ENCODE assay signal across 36 cellular contexts in genomic region chr15:73296621-73297353, GRCh38.
"Had no signal": no experiment of that assay in that cellular context is flagged by ENCODE, and none has a peak within 500 bp of the region (broad histone marks: within the 10 kb centered on the region; RNA-seq: fewer than 3 reads in every experiment).

No MANE protein-coding gene starts in this region.

- H3K27me3 ChIP-seq: breast epithelium, gastrocnemius medialis, pancreas, vagina had no signal

- H3K27ac Mint-ChIP-seq: activated T-cell treated with anti-CD3 and anti-CD28 coated beads, Interleukin-2, amount 50 U/mL, for 24 hours; dendritic cell treated with granulocyte-macrophage colony-stimulating factor and Interleukin-4, amounts not matched to agents 40 ng/mL and 50 ng/mL, for 4 days; immature natural killer cell; memory B cell; naive thymus-derived CD8-positive, alpha-beta T cell; stimulated activated memory B cell treated with anti-CD40 and anti-IgM and Interleukin-4, amounts not matched to agents 10 μg/mL and 1 μg/mL and 100 μg/mL, for 72 hours; T-cell; type B pancreatic cell had no signal

- ATAC-seq: activated CD4-positive, CD25-positive, alpha-beta regulatory T cell treated with anti-CD3 and anti-CD28 coated beads, Interleukin-2, amount 50 U/mL, for 24 hours; activated T-helper 17 cell treated with anti-CD3 and anti-CD28 coated beads, Interleukin-2, amount 50 U/mL, for 72 hours; gastrocnemius medialis; left colon; naive thymus-derived CD8-positive, alpha-beta T cell; pancreas; sciatic nerve; stimulated activated memory B cell treated with anti-CD40 and anti-IgM and Interleukin-4, amounts not matched to agents 10 μg/mL and 1 μg/mL and 100 μg/mL, for 72 hours; stimulated activated naive CD8-positive, alpha-beta T cell treated with anti-CD3 and anti-CD28 coated beads, Interleukin-15, amount 100 ng/mL, for 72 hours; T-cell had no signal

- H3K9me3 ChIP-seq: breast epithelium, gastrocnemius medialis, pancreas, prostate gland, vagina had no signal

- DNase-seq: activated CD4-positive, alpha-beta T cell treated with anti-CD3 and anti-CD28 coated beads for 48 hours; activated CD4-positive, alpha-beta T cell treated with anti-CD3 and anti-CD28 coated beads, Interleukin-2, amount 50 U/mL, for 48 hours; activated CD8-positive, alpha-beta memory T cell treated with anti-CD3 and anti-CD28 coated beads, Interleukin-2, amount 50 U/mL, for 4 hours; activated gamma-delta T cell treated with Interleukin-2 at 50 U/mL for 16 hours; activated naive CD4-positive, alpha-beta T cell treated with anti-CD3 and anti-CD28 coated beads, Interleukin-2, amount 50 U/mL, for 16 hours; activated T-cell treated with anti-CD3 and anti-CD28 coated beads, Interleukin-2, amount 50 U/mL, for 24 hours; amygdala; gastrocnemius medialis; hypothalamus; immature natural killer cell; kidney; left colon; naive thymus-derived CD8-positive, alpha-beta T cell; nucleus accumbens; pancreas; retina; stimulated activated CD4-positive, alpha-beta T cell treated with anti-CD3 and anti-CD28 coated beads, Interleukin-1b, Interleukin-23, amount 100 ng/mL, for 48 hours; stimulated activated CD4-positive, alpha-beta T cell treated with anti-CD3 and anti-CD28 coated beads, Interleukin-4, amount 100 ng/mL, for 4 hours; stimulated activated CD8-positive, alpha-beta memory T cell treated with anti-CD3 and anti-CD28 coated beads, Interleukin-4, amount 100 ng/mL, for 48 hours; stimulated activated naive CD8-positive, alpha-beta T cell treated with anti-CD3 and anti-CD28 coated beads, Interleukin-15, amount 100 ng/mL, for 72 hours; substantia nigra; T-cell had no signal

- H3K27me3 Mint-ChIP-seq: activated T-cell treated with anti-CD3 and anti-CD28 coated beads, Interleukin-2, amount 50 U/mL, for 24 hours; activated T-helper 17 cell treated with anti-CD3 and anti-CD28 coated beads, Interleukin-2, amount 50 U/mL, for 72 hours; central memory CD8-positive, alpha-beta T cell; dendritic cell treated with granulocyte-macrophage colony-stimulating factor and Interleukin-4, amounts not matched to agents 40 ng/mL and 50 ng/mL, for 4 days; memory B cell; stimulated activated memory B cell treated with anti-CD40 and anti-IgM and Interleukin-4, amounts not matched to agents 10 μg/mL and 1 μg/mL and 100 μg/mL, for 72 hours; stimulated activated naive CD8-positive, alpha-beta T cell treated with anti-CD3 and anti-CD28 coated beads, Interleukin-15, amount 100 ng/mL, for 72 hours; T-cell; type B pancreatic cell had no signal

- H3K4me1 Mint-ChIP-seq: activated T-helper 17 cell treated with anti-CD3 and anti-CD28 coated beads, Interleukin-2, amount 50 U/mL, for 72 hours; central memory CD8-positive, alpha-beta T cell; immature natural killer cell; memory B cell; stimulated activated memory B cell treated with anti-CD40 and anti-IgM and Interleukin-4, amounts not matched to agents 10 μg/mL and 1 μg/mL and 100 μg/mL, for 72 hours; stimulated activated naive CD8-positive, alpha-beta T cell treated with anti-CD3 and anti-CD28 coated beads, Interleukin-15, amount 100 ng/mL, for 72 hours; T-cell had no signal

- H3K4me3 Mint-ChIP-seq: activated T-cell treated with anti-CD3 and anti-CD28 coated beads, Interleukin-2, amount 50 U/mL, for 24 hours; activated T-helper 17 cell treated with anti-CD3 and anti-CD28 coated beads, Interleukin-2, amount 50 U/mL, for 72 hours; central memory CD8-positive, alpha-beta T cell; dendritic cell treated with granulocyte-macrophage colony-stimulating factor and Interleukin-4, amounts not matched to agents 40 ng/mL and 50 ng/mL, for 4 days; immature natural killer cell; memory B cell; naive thymus-derived CD8-positive, alpha-beta T cell; stimulated activated memory B cell treated with anti-CD40 and anti-IgM and Interleukin-4, amounts not matched to agents 10 μg/mL and 1 μg/mL and 100 μg/mL, for 72 hours; stimulated activated naive CD8-positive, alpha-beta T cell treated with anti-CD3 and anti-CD28 coated beads, Interleukin-15, amount 100 ng/mL, for 72 hours; T-cell; type B pancreatic cell had no signal

- H3K4me1 ChIP-seq: breast epithelium, gastrocnemius medialis, pancreas, prostate gland, vagina had no signal

- H3K4me3 ChIP-seq: breast epithelium, gastrocnemius medialis, pancreas, prostate gland, skin epidermis, vagina had no signal

- H3K9me3 Mint-ChIP-seq: activated T-cell treated with anti-CD3 and anti-CD28 coated beads, Interleukin-2, amount 50 U/mL, for 24 hours; activated T-helper 17 cell treated with anti-CD3 and anti-CD28 coated beads, Interleukin-2, amount 50 U/mL, for 72 hours; central memory CD8-positive, alpha-beta T cell; dendritic cell treated with granulocyte-macrophage colony-stimulating factor and Interleukin-4, amounts not matched to agents 40 ng/mL and 50 ng/mL, for 4 days; immature natural killer cell; memory B cell; naive thymus-derived CD8-positive, alpha-beta T cell; stimulated activated memory B cell treated with anti-CD40 and anti-IgM and Interleukin-4, amounts not matched to agents 10 μg/mL and 1 μg/mL and 100 μg/mL, for 72 hours; stimulated activated naive CD8-positive, alpha-beta T cell treated with anti-CD3 and anti-CD28 coated beads, Interleukin-15, amount 100 ng/mL, for 72 hours; T-cell; type B pancreatic cell had no signal

- H3K36me3 ChIP-seq: breast epithelium, prostate gland had no signal

- H3K27ac ChIP-seq: breast epithelium, epithelial cell of prostate, gastrocnemius medialis, pancreas, prostate gland, skin epidermis, vagina, VCaP had no signal
